Comparison of ENCODE assay signal across 11 cellular contexts in the genomic region with DNA sequence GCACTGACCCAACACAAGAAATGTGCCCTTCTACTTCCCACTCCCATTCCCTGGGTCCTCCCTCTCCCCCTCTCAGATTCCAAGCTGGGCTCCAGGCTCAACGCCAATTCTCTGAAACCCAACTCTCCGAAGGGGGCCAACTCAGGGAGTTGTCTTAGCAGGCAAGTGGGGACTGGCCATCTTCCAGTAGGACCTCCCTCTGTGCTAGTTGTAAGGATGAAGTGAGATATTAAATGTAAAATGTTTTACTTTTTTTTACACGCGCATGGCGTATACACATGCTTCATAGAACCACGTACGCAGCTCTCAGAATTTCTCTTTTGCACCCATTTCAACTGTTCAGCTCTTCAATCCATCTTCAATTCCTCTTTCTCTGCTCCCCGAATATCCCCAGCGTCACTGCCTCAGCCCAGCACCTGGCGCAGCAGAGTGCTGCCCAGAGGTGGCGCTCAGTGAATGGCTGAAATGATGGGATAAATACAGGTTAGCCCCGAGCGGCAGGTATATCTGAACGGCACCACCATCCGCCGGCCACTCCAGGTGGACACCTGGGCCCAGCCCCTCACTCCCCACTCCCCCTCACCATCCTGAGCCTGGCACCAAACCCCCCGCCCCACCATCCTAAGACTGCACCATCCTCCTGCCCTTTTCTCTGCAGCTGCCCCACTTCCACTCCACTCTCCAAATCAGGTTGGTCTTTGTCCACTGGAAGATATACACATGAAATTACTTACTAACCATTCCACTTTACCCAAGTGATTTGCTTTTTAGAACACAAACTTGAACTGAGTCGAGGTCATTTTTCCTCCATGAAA. TPM values are rescaled to one million over a fixed set of nuclear protein-coding genes. Genes with fewer than 3 reads are reported as not detected.
DNase-seq lines count a peak whose midpoint lies in the region; ATAC-seq and TF ChIP-seq lines count a peak whose summit lies in the region.
"Had no signal": no experiment of that assay in that cellular context is flagged by ENCODE, and none has a peak within 500 bp of the region (broad histone marks: within the 10 kb centered on the region; RNA-seq: fewer than 3 reads in every experiment).

No MANE protein-coding gene starts in this region.

- H3K4me1 ChIP-seq in left ventricle myocardium inferior: no peaks in the 10 kb centered on the region
- H3K4me1 ChIP-seq in CD4-positive, alpha-beta memory T cell (ENCODE audit: insufficient read depth, low read length): peaks cover 8% of the 10 kb centered on the region
- H3K4me1 ChIP-seq: gastrocnemius medialis had no signal

- intact Hi-C loops in left ventricle myocardium inferior (cut with micrococcal nuclease): no loop called here
- intact Hi-C loops in CD4-positive, alpha-beta memory T cell (cut with micrococcal nuclease): no loop called here

- no peaks in the 10 kb centered on the region for H3K9me3 Mint-ChIP-seq in stimulated activated memory B cell treated with anti-CD40 and anti-IgM and Interleukin-4, amounts not matched to agents 10 μg/mL and 1 μg/mL and 100 μg/mL, for 72 hours
- peaks cover 0 to 3% (median 0%) of the 10 kb centered on the region in 8 donors for H3K9me3 Mint-ChIP-seq in CD4-positive, alpha-beta memory T cell

- H3K4me1 Mint-ChIP-seq in stimulated activated memory B cell treated with anti-CD40 and anti-IgM and Interleukin-4, amounts not matched to agents 10 μg/mL and 1 μg/mL and 100 μg/mL, for 72 hours: peaks cover 35% of the 10 kb centered on the region
- peaks cover 9 to 21% (median 14%) of the 10 kb centered on the region in 4 donors for H3K4me1 Mint-ChIP-seq in CD4-positive, alpha-beta memory T cell

- no peaks in the 10 kb centered on the region for H3K36me3 ChIP-seq in left ventricle myocardium inferior
- H3K36me3 ChIP-seq in CD4-positive, alpha-beta memory T cell (ENCODE audit: insufficient read depth, low read length): no peaks in the 10 kb centered on the region
- H3K36me3 ChIP-seq: gastrocnemius medialis, tibial artery had no signal

- no peak overlapping the region for H3K4me3 Mint-ChIP-seq in stimulated activated memory B cell treated with anti-CD40 and anti-IgM and Interleukin-4, amounts not matched to agents 10 μg/mL and 1 μg/mL and 100 μg/mL, for 72 hours
- no peak overlapping the region for H3K4me3 Mint-ChIP-seq in CD4-positive, alpha-beta memory T cell

- no peaks in the 10 kb centered on the region for H3K36me3 Mint-ChIP-seq in stimulated activated memory B cell treated with anti-CD40 and anti-IgM and Interleukin-4, amounts not matched to agents 10 μg/mL and 1 μg/mL and 100 μg/mL, for 72 hours
- H3K36me3 Mint-ChIP-seq in CD4-positive, alpha-beta memory T cell: no peaks in the 10 kb centered on the region

- peaks cover 80% of the 10 kb centered on the region for H3K27me3 Mint-ChIP-seq in stimulated activated memory B cell treated with anti-CD40 and anti-IgM and Interleukin-4, amounts not matched to agents 10 μg/mL and 1 μg/mL and 100 μg/mL, for 72 hours
- H3K27me3 Mint-ChIP-seq in CD4-positive, alpha-beta memory T cell: peaks cover 30 to 33% of the 10 kb centered on the region in 2 donors

- no peaks in the 10 kb centered on the region for H3K9me3 ChIP-seq in left ventricle myocardium inferior (replicated peaks)
- no peaks in the 10 kb centered on the region for H3K9me3 ChIP-seq in CD4-positive, alpha-beta memory T cell (ENCODE audit: control insufficient read depth in 1 of 2, low read length in 2 of 2)
- H3K9me3 ChIP-seq: gastrocnemius medialis, tibial artery had no signal

- POLR2A ChIA-PET in CD4-positive, alpha-beta memory T cell (lab: Charles Lee; ENCODE audit: partially characterized antibody): interaction anchor here (1.2 to 2.9 kb wide), 2 partner anchors 33 to 44 kb away, joined by 3 to 13 read pairs; partner anchors contain the start of gene TNRC6C

- H3K27ac Mint-ChIP-seq in stimulated activated memory B cell treated with anti-CD40 and anti-IgM and Interleukin-4, amounts not matched to agents 10 μg/mL and 1 μg/mL and 100 μg/mL, for 72 hours: no peak overlapping the region
- H3K27ac Mint-ChIP-seq in CD4-positive, alpha-beta memory T cell: peak overlapping the region in 1 of 7 donors; percentile 63

- DNase-seq in NCI-H2081 (lab: John Stamatoyannopoulos, UW) (peak; percentile 22 to 53), NCI-H2081 treated with DMSO at 0.1 percent for 48 hours (lab: John Stamatoyannopoulos, UW) (no peak), RPMI8226 (peak; percentile 72), left ventricle myocardium inferior (no peak), coronary artery (ENCODE audit: low spot score) (no peak)
- no peak for DNase-seq in CD4-positive, alpha-beta memory T cell
- DNase-seq: gastrocnemius medialis, MV-4-11 had no signal

- H3K4me3 ChIP-seq in left ventricle myocardium inferior (no peak overlapping the region), coronary artery (no peak overlapping the region)
- H3K4me3 ChIP-seq in CD4-positive, alpha-beta memory T cell (ENCODE audit: low read length in 2 of 2): no peak overlapping the region
- H3K4me3 ChIP-seq: gastrocnemius medialis, tibial artery had no signal

- TF ChIP-seq CTCF in left ventricle myocardium inferior (IDR thresholded peaks at IDR 0.05; ENCODE audit: borderline replicate concordance): peak; percentile 33
- no peak for TF ChIP-seq CTCF in coronary artery (IDR thresholded peaks at IDR 0.05)

- ATAC-seq in stimulated activated memory B cell treated with anti-CD40 and anti-IgM and Interleukin-4, amounts not matched to agents 10 μg/mL and 1 μg/mL and 100 μg/mL, for 72 hours: peak; percentile 24
- ATAC-seq in HG03342 (IDR thresholded peaks at IDR 0.05; ENCODE audit: unreplicated experiment): no peak
- ATAC-seq: gastrocnemius medialis had no signal

- CTCF ChIA-PET in CD4-positive, alpha-beta memory T cell (lab: Charles Lee; ENCODE audit: partially characterized antibody): interaction anchor here (0.8 to 1.0 kb wide), 3 partner anchors 9 to 98 kb away, joined by 3 to 5 read pairs (median 3); no protein-coding TSS in a partner anchor

- H3K27me3 ChIP-seq in left ventricle myocardium inferior (ENCODE audit: low read depth): peaks cover 65% of the 10 kb centered on the region
- peaks cover 11% of the 10 kb centered on the region for H3K27me3 ChIP-seq in CD4-positive, alpha-beta memory T cell (ENCODE audit: insufficient read depth, low read length)

- H3K27ac ChIP-seq in left ventricle myocardium inferior (replicated peaks) (no peak overlapping the region), coronary artery (no peak overlapping the region)
- H3K27ac ChIP-seq in CD4-positive, alpha-beta memory T cell (ENCODE audit: low read depth, low read length): no peak overlapping the region
- H3K27ac ChIP-seq: gastrocnemius medialis, tibial artery had no signal

RNA-seq across cellular contexts. Expression of gene TNRC6C, which starts 43.9 kb away (rescaled TPM):
- total RNA-seq in left ventricle myocardium inferior: 19.7 TPM
- 100 to 1,000 TPM; 105 to 112 TPM for total RNA-seq in CD4-positive, alpha-beta memory T cell
- 1 to 10 TPM; 1.3 to 9.4 TPM for polyA plus RNA-seq in CD4-positive, alpha-beta memory T cell

Comparison
In these comparisons a context has a peak if more than half of its experiments do, and no peak if none do; other contexts are left out.
1. DNase-seq: peak in NCI-H2081 (2 of 2) and RPMI8226 (single experiment); none in NCI-H2081 treated with DMSO at 0.1 percent for 48 hours (single experiment), left ventricle myocardium inferior (single experiment), coronary artery (single experiment) and CD4-positive, alpha-beta memory T cell (0 of 5).